1 cellular context compared by ENCODE assay signal in the genomic region with DNA sequence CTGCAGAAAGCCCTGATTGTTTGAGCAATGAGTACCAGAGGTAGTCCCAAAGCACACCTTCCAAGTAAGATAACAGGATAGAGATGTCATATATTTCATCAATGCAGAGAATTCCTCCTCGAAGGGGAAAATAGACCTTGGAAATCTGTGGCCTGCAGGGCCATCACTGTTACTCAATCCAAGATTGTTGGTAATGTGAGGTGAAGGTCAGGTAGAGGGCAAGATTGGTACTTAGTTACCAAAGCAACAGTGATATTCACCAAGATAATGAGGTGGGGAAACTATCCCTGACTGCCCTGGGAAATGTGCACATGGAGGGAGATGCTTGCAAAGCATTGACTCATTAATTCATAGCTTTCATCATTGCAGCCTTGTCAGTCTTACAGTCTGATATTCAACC.
TF ChIP-seq lines count a peak whose summit lies in the region.

No MANE protein-coding gene starts in this region.

TF ChIP-seq in H1, 55 proteins besides CTCF, POLR2A, EP300 and RAD21:
- no peak for TF ChIP-seq GABPA (IDR thresholded peaks at IDR 0.05; ENCODE audit: borderline replicate concordance, insufficient read depth, low read length)
- no peak for TF ChIP-seq YY1 (IDR thresholded peaks at IDR 0.05; ENCODE audit: low read depth, low read length)
- TF ChIP-seq CBX5 (IDR thresholded peaks at IDR 0.05; ENCODE audit: low read depth, low read length) = no peak
- TF ChIP-seq CHD1 (IDR thresholded peaks at IDR 0.05; ENCODE audit: low read depth, low read length) = no peak
- no peak for TF ChIP-seq CTBP2 (IDR thresholded peaks at IDR 0.05; ENCODE audit: borderline replicate concordance, insufficient read depth, insufficient read length, low read length)
- no peak for TF ChIP-seq ASH2L (IDR thresholded peaks at IDR 0.05; ENCODE audit: low read length)
- TF ChIP-seq SRF (IDR thresholded peaks at IDR 0.05; ENCODE audit: low read depth, low read length) = no peak
- no peak for TF ChIP-seq HDAC6 (IDR thresholded peaks at IDR 0.05; ENCODE audit: low read depth, low read length)
- TF ChIP-seq JUN (IDR thresholded peaks at IDR 0.05; ENCODE audit: low read depth, low read length) = no peak
